Comparison of ENCODE assay signal across 18 cellular contexts in genomic region chr7:157129907-157130460, GRCh38. TPM values are rescaled to one million over a fixed set of nuclear protein-coding genes. Genes with fewer than 3 reads are reported as not detected.
A peak's percentile ranks its signal among the peaks of the same experiment; 100 is the strongest.
DNase-seq lines count a peak whose midpoint lies in the region; ATAC-seq and TF ChIP-seq lines count a peak whose summit lies in the region.
"Had no signal": no experiment of that assay in that cellular context is flagged by ENCODE, and none has a peak within 500 bp of the region (broad histone marks: within the 10 kb centered on the region; RNA-seq: fewer than 3 reads in every experiment).

No MANE protein-coding gene starts in this region.

- H3K4me2 ChIP-seq in neuronal stem cell (ENCODE audit: insufficient read depth, low read length, poor library complexity, severe bottlenecking): no peak overlapping the region
- H3K4me2 ChIP-seq: BLaER1 treated with 17β-estradiol and CSF1 and Interleukin-3, amounts not matched to agents 10 nM and 100 nM had no signal

- POLR2A ChIA-PET in naive thymus-derived CD8-positive, alpha-beta T cell (lab: Charles Lee): no interaction called here

- no peak overlapping the region for H3K9ac ChIP-seq in neuronal stem cell (ENCODE audit: low read depth, low read length, poor library complexity)
- H3K9ac ChIP-seq: BLaER1 treated with 17β-estradiol and CSF1 and Interleukin-3, amounts not matched to agents 10 nM and 100 nM had no signal

- no peak overlapping the region for H3K27ac ChIP-seq in neuronal stem cell (replicated peaks; ENCODE audit: low read length)
- H3K27ac ChIP-seq: 22Rv1; BLaER1 treated with 17β-estradiol and CSF1 and Interleukin-3, amounts not matched to agents 10 nM and 100 nM had no signal

- H2AK5ac ChIP-seq in neuronal stem cell (ENCODE audit: low read depth, low read length): no peak overlapping the region

- no peak overlapping the region for H3K4me3 Mint-ChIP-seq in activated naive CD4-positive, alpha-beta T cell treated with anti-CD3 and anti-CD28 coated beads, Interleukin-2, amount 50 U/mL, for 24 hours
- no peak overlapping the region for H3K4me3 Mint-ChIP-seq in activated naive CD4-positive, alpha-beta T cell treated with anti-CD3 and anti-CD28 coated beads, Interleukin-2, amount 10 ng/mL, durations not matched to agents 7 days and 5 days
- H3K4me3 Mint-ChIP-seq in naive thymus-derived CD8-positive, alpha-beta T cell: no peak overlapping the region
- H3K4me3 Mint-ChIP-seq: B cell; CD14-positive monocyte; CD4-positive, alpha-beta T cell; HFFc6 had no signal

- H4K8ac ChIP-seq in neuronal stem cell (ENCODE audit: low read depth, low read length): no peak overlapping the region

- ATAC-seq in naive thymus-derived CD8-positive, alpha-beta T cell: no peak
- no peak for ATAC-seq in GM19452 (IDR thresholded peaks at IDR 0.05; ENCODE audit: unreplicated experiment)

- H3K4ac ChIP-seq in neuronal stem cell (ENCODE audit: low read length): no peak overlapping the region

- H4K91ac ChIP-seq in neuronal stem cell (ENCODE audit: low read depth, low read length, poor library complexity): no peak overlapping the region

- peaks cover 2% of the 10 kb centered on the region for H3K79me1 ChIP-seq in neuronal stem cell (ENCODE audit: low read depth, low read length)

- peak overlapping the region; percentile 90 for H3K27ac Mint-ChIP-seq in activated naive CD4-positive, alpha-beta T cell treated with anti-CD3 and anti-CD28 coated beads, Interleukin-2, amount 50 U/mL, for 24 hours
- no peak overlapping the region for H3K27ac Mint-ChIP-seq in activated naive CD4-positive, alpha-beta T cell treated with anti-CD3 and anti-CD28 coated beads, Interleukin-2, amount 10 ng/mL, durations not matched to agents 7 days and 5 days
- no peak overlapping the region for H3K27ac Mint-ChIP-seq in naive thymus-derived CD8-positive, alpha-beta T cell
- H3K27ac Mint-ChIP-seq: B cell; CD14-positive monocyte; CD4-positive, alpha-beta T cell; HFFc6 had no signal

- no peak overlapping the region for H3K18ac ChIP-seq in neuronal stem cell (ENCODE audit: low read length)

- H3K9me3 ChIP-seq in neuronal stem cell (replicated peaks in 1 of 2; ENCODE audit: control insufficient read depth in 2 of 2, insufficient read depth in 1 of 2, low read depth in 1 of 2, low read length in 2 of 2): no peaks in the 10 kb centered on the region
- no peaks in the 10 kb centered on the region; the same call in 1 of the 2 replicates for H3K9me3 ChIP-seq in BE2C
- H3K9me3 ChIP-seq: BLaER1 treated with 17β-estradiol and CSF1 and Interleukin-3, amounts not matched to agents 10 nM and 100 nM; HAP-1 had no signal

- H3K4me3 ChIP-seq in neuronal stem cell (ENCODE audit: low read length in 2 of 2) (no peak overlapping the region), BE2C (ENCODE audit: low read depth, low read length) (no peak overlapping the region)
- H3K4me3 ChIP-seq: BLaER1 treated with 17β-estradiol and CSF1 and Interleukin-3, amounts not matched to agents 10 nM and 100 nM; HAP-1 had no signal

- H3K14ac ChIP-seq in neuronal stem cell (ENCODE audit: low read length): no peak overlapping the region

- H3K27me3 Mint-ChIP-seq in activated naive CD4-positive, alpha-beta T cell treated with anti-CD3 and anti-CD28 coated beads, Interleukin-2, amount 50 U/mL, for 24 hours: peaks cover 8% of the 10 kb centered on the region
- H3K27me3 Mint-ChIP-seq in activated naive CD4-positive, alpha-beta T cell treated with anti-CD3 and anti-CD28 coated beads, Interleukin-2, amount 10 ng/mL, durations not matched to agents 7 days and 5 days: peaks cover 29% of the 10 kb centered on the region
- peaks cover 10 to 26% (median 17%) of the 10 kb centered on the region in 5 donors for H3K27me3 Mint-ChIP-seq in naive thymus-derived CD8-positive, alpha-beta T cell

- no peak overlapping the region for H2BK120ac ChIP-seq in neuronal stem cell (ENCODE audit: low read depth, low read length)

- no peak for TF ChIP-seq CTCF in BE2C (IDR thresholded peaks at IDR 0.05; ENCODE audit: low read depth, low read length)

- H3K36me3 ChIP-seq in neuronal stem cell (replicated peaks in 1 of 2; ENCODE audit: control insufficient read depth in 2 of 2, insufficient read depth in 2 of 2, low read length in 2 of 2) (no peaks in the 10 kb centered on the region), BE2C (no peaks in the 10 kb centered on the region)
- H3K36me3 ChIP-seq: BLaER1 treated with 17β-estradiol and CSF1 and Interleukin-3, amounts not matched to agents 10 nM and 100 nM; HAP-1 had no signal

- no peaks in the 10 kb centered on the region for H3K4me1 Mint-ChIP-seq in activated naive CD4-positive, alpha-beta T cell treated with anti-CD3 and anti-CD28 coated beads, Interleukin-2, amount 50 U/mL, for 24 hours
- no peaks in the 10 kb centered on the region for H3K4me1 Mint-ChIP-seq in activated naive CD4-positive, alpha-beta T cell treated with anti-CD3 and anti-CD28 coated beads, Interleukin-2, amount 10 ng/mL, durations not matched to agents 7 days and 5 days
- H3K4me1 Mint-ChIP-seq in naive thymus-derived CD8-positive, alpha-beta T cell: no peaks in the 10 kb centered on the region
- H3K4me1 Mint-ChIP-seq: B cell, CD14-positive monocyte had no signal

- no peak for DNase-seq in activated naive CD4-positive, alpha-beta T cell treated with anti-CD3 and anti-CD28 coated beads, Interleukin-2, amount 10 ng/mL, durations not matched to agents 7 days and 5 days
- DNase-seq in mesenteric fat pad (ENCODE audit: low spot score) (peak; percentile 62), neuronal stem cell (ENCODE audit: low spot score) (no peak), BE2C (no peak)
- DNase-seq in naive thymus-derived CD8-positive, alpha-beta T cell: no peak
- DNase-seq: Calu3; CD4-positive, alpha-beta T cell; COR-L47; GF-D8; GOT3; HFFc6 had no signal

- no peak overlapping the region for H2BK5ac ChIP-seq in neuronal stem cell (ENCODE audit: low read length)

- H3K4me1 ChIP-seq in neuronal stem cell (ENCODE audit: control insufficient read depth in 2 of 2, insufficient read depth in 1 of 2, low read depth in 1 of 2, low read length in 2 of 2): peaks cover 0 to 3% of the 10 kb centered on the region in 2 donors
- no peaks in the 10 kb centered on the region for H3K4me1 ChIP-seq in BE2C
- H3K4me1 ChIP-seq: HAP-1 had no signal

- no CpG with 5 or more reads among the region's 15 CpGs for WGBS in neuronal stem cell (ENCODE audit: extremely low coverage in 2 of 2, insufficient read length in 2 of 2, insufficient replicate concordance in 1 of 2), 2 donors

- no peak overlapping the region for H2BK12ac ChIP-seq in neuronal stem cell (ENCODE audit: low read length)

- H3K9me3 Mint-ChIP-seq in activated naive CD4-positive, alpha-beta T cell treated with anti-CD3 and anti-CD28 coated beads, Interleukin-2, amount 50 U/mL, for 24 hours: no peaks in the 10 kb centered on the region
- H3K9me3 Mint-ChIP-seq in activated naive CD4-positive, alpha-beta T cell treated with anti-CD3 and anti-CD28 coated beads, Interleukin-2, amount 10 ng/mL, durations not matched to agents 7 days and 5 days: no peaks in the 10 kb centered on the region
- no peaks in the 10 kb centered on the region for H3K9me3 Mint-ChIP-seq in naive thymus-derived CD8-positive, alpha-beta T cell
- H3K9me3 Mint-ChIP-seq: CD4-positive, alpha-beta T cell; HFFc6 had no signal

- peaks cover 2% of the 10 kb centered on the region for H3K36me3 Mint-ChIP-seq in activated naive CD4-positive, alpha-beta T cell treated with anti-CD3 and anti-CD28 coated beads, Interleukin-2, amount 50 U/mL, for 24 hours
- H3K36me3 Mint-ChIP-seq in activated naive CD4-positive, alpha-beta T cell treated with anti-CD3 and anti-CD28 coated beads, Interleukin-2, amount 10 ng/mL, durations not matched to agents 7 days and 5 days: no peaks in the 10 kb centered on the region
- H3K36me3 Mint-ChIP-seq in naive thymus-derived CD8-positive, alpha-beta T cell: no peaks in the 10 kb centered on the region
- H3K36me3 Mint-ChIP-seq: CD14-positive monocyte had no signal

- CTCF ChIA-PET in activated naive CD4-positive, alpha-beta T cell treated with anti-CD3 and anti-CD28 coated beads, Interleukin-2, amount 10 ng/mL, durations not matched to agents 7 days and 5 days (lab: Charles Lee): no interaction called here

- peaks cover 0 to 8% (median 0%) of the 10 kb centered on the region in 3 experiments for H3K27me3 ChIP-seq in neuronal stem cell (ENCODE audit: control insufficient read depth in 3 of 3, insufficient read depth in 3 of 3, low read depth in 1 of 3, low read length in 3 of 3)
- peaks cover 15% of the 10 kb centered on the region for H3K27me3 ChIP-seq in BE2C
- H3K27me3 ChIP-seq: BLaER1 treated with 17β-estradiol and CSF1 and Interleukin-3, amounts not matched to agents 10 nM and 100 nM had no signal

- H2AFZ ChIP-seq in neuronal stem cell (ENCODE audit: low read length): no peak overlapping the region

- no peak overlapping the region for H2BK15ac ChIP-seq in neuronal stem cell (ENCODE audit: low read length)

- peak overlapping the region; percentile 91 for H3K23ac ChIP-seq in neuronal stem cell (ENCODE audit: low read depth, low read length, poor library complexity)

RNA-seq across cellular contexts. Expression of gene UBE3C, which starts 8.7 kb away (rescaled TPM):
- 75.3 TPM for total RNA-seq in mesenteric fat pad
- polyA plus RNA-seq in neuronal stem cell (2013, experiment 1 of 2): 24.4 TPM
- polyA plus RNA-seq in neuronal stem cell (2013, experiment 2 of 2): 25.6 TPM
- 10 to 100 TPM; 55.8 to 59.4 TPM for total RNA-seq in naive thymus-derived CD8-positive, alpha-beta T cell
- polyA plus RNA-seq in naive thymus-derived CD8-positive, alpha-beta T cell: 10 to 100 TPM; 17.5 to 29.0 (median 27.3) TPM
- 30.7 TPM for polyA plus RNA-seq in BE2C (2012; ENCODE audit: insufficient read depth, insufficient read length, low read depth)
